ENCODE assay signal across 1 cellular context in the genomic region with DNA sequence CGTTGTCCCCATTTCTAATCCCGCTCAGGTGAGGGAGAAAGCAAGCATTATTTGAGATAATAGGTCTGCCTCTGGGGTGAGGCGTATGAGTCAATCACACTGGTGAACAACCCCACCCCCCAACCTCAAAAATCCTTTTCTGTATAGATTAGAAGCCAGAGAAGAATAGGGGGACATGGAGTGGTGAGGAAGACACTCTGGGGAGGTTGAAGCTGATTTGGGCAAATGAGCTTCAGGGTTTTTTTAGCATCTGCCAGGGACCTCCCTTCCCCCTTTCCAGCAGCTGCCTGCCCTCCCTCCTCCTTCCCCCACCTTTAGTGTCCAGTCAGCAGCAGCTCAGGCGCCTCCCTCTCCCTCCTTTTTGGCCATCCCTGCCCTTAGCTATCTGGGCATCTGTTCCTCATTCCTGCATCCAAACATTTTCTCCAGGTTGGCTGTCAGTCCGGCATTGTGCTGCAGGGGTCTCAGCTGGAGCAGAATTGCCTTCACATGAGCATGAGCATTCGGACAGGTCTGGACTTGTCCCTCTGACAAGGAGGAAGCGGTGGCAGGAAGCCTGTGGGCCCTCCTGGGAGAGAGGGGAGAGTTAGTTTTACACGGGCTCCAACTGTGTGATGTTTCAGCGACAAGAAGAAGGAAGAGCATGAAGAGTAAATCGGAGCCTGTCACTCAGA.
TF ChIP-seq lines count a peak whose summit lies in the region.

No MANE protein-coding gene starts in this region.

TF ChIP-seq in IMR-90, 13 proteins besides CTCF, POLR2A, EP300 and RAD21 (continued from another document):
- TF ChIP-seq, protein P1, sequence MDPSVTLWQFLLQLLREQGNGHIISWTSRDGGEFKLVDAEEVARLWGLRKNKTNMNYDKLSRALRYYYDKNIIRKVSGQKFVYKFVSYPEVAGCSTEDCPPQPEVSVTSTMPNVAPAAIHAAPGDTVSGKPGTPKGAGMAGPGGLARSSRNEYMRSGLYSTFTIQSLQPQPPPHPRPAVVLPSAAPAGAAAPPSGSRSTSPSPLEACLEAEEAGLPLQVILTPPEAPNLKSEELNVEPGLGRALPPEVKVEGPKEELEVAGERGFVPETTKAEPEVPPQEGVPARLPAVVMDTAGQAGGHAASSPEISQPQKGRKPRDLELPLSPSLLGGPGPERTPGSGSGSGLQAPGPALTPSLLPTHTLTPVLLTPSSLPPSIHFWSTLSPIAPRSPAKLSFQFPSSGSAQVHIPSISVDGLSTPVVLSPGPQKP (IDR thresholded peaks at IDR 0.05; ENCODE audit: borderline replicate concordance, low read depth, low read length), result no peak
- TF ChIP-seq BHLHE40 (IDR thresholded peaks at IDR 0.05; ENCODE audit: low read depth, low read length) (no peak), MXI1 (IDR thresholded peaks at IDR 0.05; ENCODE audit: borderline replicate concordance, low read depth, low read length) (no peak), SMC3 (IDR thresholded peaks at IDR 0.05; ENCODE audit: low read depth, low read length) (no peak), CHD1 (IDR thresholded peaks at IDR 0.05; ENCODE audit: low read depth, low read length) (no peak), FOS (IDR thresholded peaks at IDR 0.05; ENCODE audit: low read depth, low read length) (no peak), RCOR1 (IDR thresholded peaks at IDR 0.05; ENCODE audit: insufficient replicate concordance, low read length) (no peak), MAZ (IDR thresholded peaks at IDR 0.05; ENCODE audit: borderline replicate concordance, low read depth, low read length) (no peak), CEBPB (IDR thresholded peaks at IDR 0.05; ENCODE audit: low read depth, low read length) (no peak), RFX5 (IDR thresholded peaks at IDR 0.05; ENCODE audit: low read depth, low read length) (no peak)
- TF ChIP-seq, protein P2, sequence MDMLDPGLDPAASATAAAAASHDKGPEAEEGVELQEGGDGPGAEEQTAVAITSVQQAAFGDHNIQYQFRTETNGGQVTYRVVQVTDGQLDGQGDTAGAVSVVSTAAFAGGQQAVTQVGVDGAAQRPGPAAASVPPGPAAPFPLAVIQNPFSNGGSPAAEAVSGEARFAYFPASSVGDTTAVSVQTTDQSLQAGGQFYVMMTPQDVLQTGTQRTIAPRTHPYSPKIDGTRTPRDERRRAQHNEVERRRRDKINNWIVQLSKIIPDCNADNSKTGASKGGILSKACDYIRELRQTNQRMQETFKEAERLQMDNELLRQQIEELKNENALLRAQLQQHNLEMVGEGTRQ (IDR thresholded peaks at IDR 0.05; ENCODE audit: low read depth, low read length), result no peak
